6 cellular contexts compared by ENCODE assay signal in genomic region chr7:29747645-29748245, GRCh38. TPM values are rescaled to one million over a fixed set of nuclear protein-coding genes. Genes with fewer than 3 reads are reported as not detected.
"Had no signal": no experiment of that assay in that cellular context is flagged by ENCODE, and none has a peak within 500 bp of the region (broad histone marks: within the 10 kb centered on the region; RNA-seq: fewer than 3 reads in every experiment).

No MANE protein-coding gene starts in this region.

RNA-seq across cellular contexts. Expression of gene WIPF3, which starts 58.6 kb away (rescaled TPM):
- total RNA-seq: activated CD4-positive, alpha-beta memory T cell treated with anti-CD3 and anti-CD28 coated beads for 36 hours; activated CD4-positive, alpha-beta T cell treated with anti-CD3 and anti-CD28 coated beads for 36 hours; activated CD8-positive, alpha-beta memory T cell treated with anti-CD3 and anti-CD28 coated beads, Interleukin-2, amount 10 ng/mL, durations not matched to agents 7 days and 5 days; activated naive CD4-positive, alpha-beta T cell treated with anti-CD3 and anti-CD28 coated beads for 36 hours; activated T-helper 2 cell treated with anti-CD3 and anti-CD28 coated beads, Interferon-gamma antibody, Interleukin-2, Interleukin-4, amounts not matched to agents 10 μg/mL and 5 μg/mL and 100 μg/mL, durations not matched to agents 14 hours and 24 hours and 36 hours; natural killer cell treated with Interleukin-12 subunit alpha and Interleukin-12 subunit beta and Interleukin-15 and Interleukin-18, amount 100 ng/mL, for 72 hours had no signal
